1 cellular context compared by ENCODE assay signal in genomic region chr3:187102073-187102634, GRCh38.
TF ChIP-seq lines count a peak whose summit lies in the region.

No MANE protein-coding gene starts in this region.

TF ChIP-seq in HepG2, 621 proteins besides CTCF, POLR2A, EP300 and RAD21:
- TF ChIP-seq ZNF772 (CRISPR knock-in tag; IDR thresholded peaks at IDR 0.05) (no peak), RELA (CRISPR knock-in tag; IDR thresholded peaks at IDR 0.05) (no peak), ZNF770 (CRISPR knock-in tag; IDR thresholded peaks at IDR 0.05) (0 out of 2 replicates have a peak, but pooled peaks have one; percentile 16)
